ENCODE assay signal across 20 cellular contexts in genomic region chr17:32514587-32514986, GRCh38. TPM values are rescaled to one million over a fixed set of nuclear protein-coding genes. Genes with fewer than 3 reads are reported as not detected.
DNase-seq lines count a peak whose midpoint lies in the region; ATAC-seq, FAIRE-seq and TF ChIP-seq lines count a peak whose summit lies in the region.
"Had no signal": no experiment of that assay in that cellular context is flagged by ENCODE, and none has a peak within 500 bp of the region (broad histone marks: within the 10 kb centered on the region; RNA-seq: fewer than 3 reads in every experiment).

No MANE protein-coding gene starts in this region.

- WGBS in sigmoid colon, 2 donors = 83 to 85% methylated on average over 5 of the region's 5 CpGs

- H3K27ac ChIP-seq in dorsolateral prefrontal cortex (peak overlapping the region in 50 of 59 donors; percentile 0 to 92 (median 78)), sigmoid colon (no peak overlapping the region)

- CTCF ChIA-PET in activated naive CD4-positive, alpha-beta T cell treated with anti-CD3 and anti-CD28 coated beads for 36 hours (lab: Charles Lee) = no interaction called here

- no peak for TF ChIP-seq EP300 in sigmoid colon (IDR thresholded peaks at IDR 0.05)

- H3K36me3 ChIP-seq in sigmoid colon = no peaks in the 10 kb centered on the region
- H3K36me3 ChIP-seq: HAP-1 had no signal

- peak overlapping the region; percentile 81 for H3K27ac Mint-ChIP-seq in activated naive CD4-positive, alpha-beta T cell treated with anti-CD3 and anti-CD28 coated beads for 36 hours

- H3K4me1 Mint-ChIP-seq in activated naive CD4-positive, alpha-beta T cell treated with anti-CD3 and anti-CD28 coated beads for 36 hours (ENCODE audit: low read depth) = peaks cover 63% of the 10 kb centered on the region

- H3K36me3 Mint-ChIP-seq in activated naive CD4-positive, alpha-beta T cell treated with anti-CD3 and anti-CD28 coated beads for 36 hours (ENCODE audit: low read depth) = peaks cover 3% of the 10 kb centered on the region

- H3K9me3 Mint-ChIP-seq in activated naive CD4-positive, alpha-beta T cell treated with anti-CD3 and anti-CD28 coated beads for 36 hours = no peaks in the 10 kb centered on the region

- no peaks in the 10 kb centered on the region for H3K27me3 Mint-ChIP-seq in activated naive CD4-positive, alpha-beta T cell treated with anti-CD3 and anti-CD28 coated beads for 36 hours (ENCODE audit: low read depth)

- no peaks in the 10 kb centered on the region for H3K9me3 ChIP-seq in sigmoid colon
- H3K9me3 ChIP-seq: HAP-1 had no signal

- ATAC-seq in HG02884 (IDR thresholded peaks at IDR 0.05; ENCODE audit: unreplicated experiment) (no peak), HG03039 (IDR thresholded peaks at IDR 0.05; ENCODE audit: unreplicated experiment) (no peak)
- ATAC-seq: Right ventricle myocardium inferior had no signal

- FAIRE-seq in GM19239 (lab: Jason Lieb, UNC) = peak; percentile 4
- FAIRE-seq: A204.1, RCC 7860 had no signal

- intact Hi-C loops in activated naive CD4-positive, alpha-beta T cell treated with anti-CD3 and anti-CD28 coated beads for 36 hours (cut with micrococcal nuclease) = no loop called here
- intact Hi-C loops in dorsolateral prefrontal cortex (cut with DNase I) = no loop called here
- intact Hi-C loops in sigmoid colon (cut with DNase I) = no loop called here

- peaks cover 0 to 10% (median 6%) of the 10 kb centered on the region in 4 donors for H3K4me1 ChIP-seq in sigmoid colon
- H3K4me1 ChIP-seq: HAP-1 had no signal

- H3K4me3 ChIP-seq in dorsolateral prefrontal cortex (no peak overlapping the region), sigmoid colon (no peak overlapping the region)
- H3K4me3 ChIP-seq: HAP-1 had no signal

- H3K27me3 ChIP-seq in dorsolateral prefrontal cortex (no peaks in the 10 kb centered on the region), sigmoid colon (no peaks in the 10 kb centered on the region)

- no peak for DNase-seq in activated naive CD4-positive, alpha-beta T cell treated with anti-CD3 and anti-CD28 coated beads for 36 hours
- DNase-seq in activated naive CD4-positive, alpha-beta T cell treated with Interleukin-2 at 50 U/mL for 16 hours = no peak
- DNase-seq in GM19239 (ENCODE audit: insufficient read length, low spot score) = no peak
- no peak for DNase-seq in dorsolateral prefrontal cortex
- peak; percentile 53 for DNase-seq in sigmoid colon
- DNase-seq in mucosa of gallbladder (ENCODE audit: low spot score) = no peak
- DNase-seq: C1 segment of cervical spinal cord; MM.1S; NCI-H1092; NCI-H2081; NCI-H2171 treated with DMSO at 0.1 percent for 48 hours; NCI-H446; NCI-H69; NK-92 treated with Interleukin-12 subunit alpha and Interleukin-12 subunit beta, amount 100 ng/mL, for 24 hours had no signal

- TF ChIP-seq POLR2A in sigmoid colon (IDR thresholded peaks at IDR 0.05) = no peak

- no peak overlapping the region for H3K4me3 Mint-ChIP-seq in activated naive CD4-positive, alpha-beta T cell treated with anti-CD3 and anti-CD28 coated beads for 36 hours

- TF ChIP-seq CTCF in dorsolateral prefrontal cortex (IDR thresholded peaks at IDR 0.05 in 54 of 56, conservative IDR thresholded peaks at IDR 0.05 in 2 of 56; ENCODE audit: low read depth in 1 of 56, partially characterized antibody in 56 of 56) = no peak
- TF ChIP-seq CTCF in sigmoid colon (IDR thresholded peaks at IDR 0.05) = no peak

RNA-seq across cellular contexts. Expression of gene CDK5R1, which starts 27.8 kb away (rescaled TPM):
- 10 to 100 TPM; 50.6 to 52.1 TPM for total RNA-seq in activated naive CD4-positive, alpha-beta T cell treated with anti-CD3 and anti-CD28 coated beads for 36 hours
- total RNA-seq in dorsolateral prefrontal cortex (100 to 1,000 TPM in 114 of 120 experiments, 10 to 100 TPM in 6; 52.9 to 209 (median 145) TPM), sigmoid colon (1 to 10 TPM in 3 of 4 donors, under 1 TPM in 1; 0.81 to 1.2 (median 1.1) TPM), mucosa of gallbladder (2.0 TPM)
- polyA plus RNA-seq in sigmoid colon = 1 to 10 TPM in 1 of 3 donors, under 1 TPM in 2; under 0.01 to 3.8 (median 0.46) TPM

Comparison
In these comparisons a context has a peak if more than half of its experiments do, and no peak if none do; other contexts are left out.
1. H3K27ac ChIP-seq: peak in dorsolateral prefrontal cortex (50 of 59); none in sigmoid colon (0 of 4).
2. RNA of gene CDK5R1, which starts 27.8 kb away (total RNA-seq): 52.9 to 209 TPM in dorsolateral prefrontal cortex and 50.6 to 52.1 TPM in activated naive CD4-positive, alpha-beta T cell treated with anti-CD3 and anti-CD28 coated beads for 36 hours; 2.0 TPM in mucosa of gallbladder (single experiment) and 0.81 to 1.2 TPM in sigmoid colon; every median in the first group is over 10 times any median in the second.